25 cellular contexts compared by ENCODE assay signal in genomic region chr6:45477278-45477677, GRCh38.
DNase-seq lines count a peak whose midpoint lies in the region; ATAC-seq, FAIRE-seq and TF ChIP-seq lines count a peak whose summit lies in the region.
"Had no signal": no experiment of that assay in that cellular context is flagged by ENCODE, and none has a peak within 500 bp of the region (broad histone marks: within the 10 kb centered on the region; RNA-seq: fewer than 3 reads in every experiment).

No MANE protein-coding gene starts in this region.

- no peak overlapping the region for H3K27ac Mint-ChIP-seq in activated B cell treated with CpG ODN at 0.5 μM for 24 hours
- H3K27ac Mint-ChIP-seq: activated CD8-positive, alpha-beta T cell treated with anti-CD3 and anti-CD28 coated beads, Interleukin-2, amount 10 ng/mL, durations not matched to agents 7 days and 5 days; activated naive CD4-positive, alpha-beta T cell treated with anti-CD3 and anti-CD28 coated beads, Interleukin-2, amount 10 ng/mL, durations not matched to agents 7 days and 5 days; activated T-cell treated with anti-CD3 and anti-CD28 coated beads, Interleukin-2, amount 50 U/mL, for 24 hours; CD4-positive, alpha-beta T cell; HFFc6; naive thymus-derived CD4-positive, alpha-beta T cell had no signal

- H3K4me1 ChIP-seq in esophagus squamous epithelium (peaks cover 10 to 44% (median 19%) of the 10 kb centered on the region in 3 donors), pancreas (peaks cover 0 to 27% (median 7%) of the 10 kb centered on the region in 3 donors)

- H3K9me3 Mint-ChIP-seq in activated B cell treated with CpG ODN at 0.5 μM for 24 hours = no peaks in the 10 kb centered on the region
- H3K9me3 Mint-ChIP-seq: activated naive CD4-positive, alpha-beta T cell treated with anti-CD3 and anti-CD28 coated beads, Interleukin-2, amount 10 ng/mL, durations not matched to agents 7 days and 5 days; activated T-cell treated with anti-CD3 and anti-CD28 coated beads, Interleukin-2, amount 50 U/mL, for 24 hours; CD4-positive, alpha-beta T cell; HFFc6; naive thymus-derived CD4-positive, alpha-beta T cell had no signal

- H3K36me3 ChIP-seq in esophagus squamous epithelium (no peaks in the 10 kb centered on the region), pancreas (no peaks in the 10 kb centered on the region)
- H3K36me3 ChIP-seq: ovary, vagina had no signal

- DNase-seq in HL-60 (ENCODE audit: low read depth in 1 of 2, low spot score in 1 of 2) = no peak
- no peak for DNase-seq in activated B cell treated with CpG ODN at 0.5 μM for 24 hours
- DNase-seq in esophagus squamous epithelium (lab: John Stamatoyannopoulos, UW) = no peak
- peak; percentile 32 for DNase-seq in superior temporal gyrus (ENCODE audit: extremely low spot score)
- DNase-seq in pancreas = no peak
- no peak for DNase-seq in dermis blood vessel endothelial cell
- DNase-seq: activated CD4-positive, alpha-beta T cell treated with anti-CD3 and anti-CD28 coated beads for 1 hour; activated CD8-positive, alpha-beta T cell treated with anti-CD3 and anti-CD28 coated beads, Interleukin-2, amount 10 ng/mL, durations not matched to agents 7 days and 5 days; activated naive CD4-positive, alpha-beta T cell treated with anti-CD3 and anti-CD28 coated beads, Interleukin-2, amount 10 ng/mL, durations not matched to agents 7 days and 5 days; activated T-cell treated with anti-CD3 and anti-CD28 coated beads, Interleukin-2, amount 50 U/mL, for 24 hours; aorta; CD4-positive, alpha-beta T cell; cerebellar nuclear complex; effector CD8-positive, alpha-beta T cell; HFFc6; Karpas-422; kidney glomerular epithelial cell; MV-4-11; naive thymus-derived CD4-positive, alpha-beta T cell; NCI-H748 treated with DMSO at 0.1 percent for 48 hours; ovary; right cardiac atrium; SIG-M5 had no signal

- no peak overlapping the region for H3K4me3 ChIP-seq in HL-60 (replicated peaks; ENCODE audit: insufficient read depth, low read length)
- no peak overlapping the region for H3K4me3 ChIP-seq in esophagus squamous epithelium
- no peak overlapping the region for H3K4me3 ChIP-seq in pancreas
- H3K4me3 ChIP-seq: ovary, vagina had no signal

- H3K36me3 Mint-ChIP-seq in activated B cell treated with CpG ODN at 0.5 μM for 24 hours (ENCODE audit: low read depth) = no peaks in the 10 kb centered on the region
- H3K36me3 Mint-ChIP-seq: activated naive CD4-positive, alpha-beta T cell treated with anti-CD3 and anti-CD28 coated beads, Interleukin-2, amount 10 ng/mL, durations not matched to agents 7 days and 5 days had no signal

- ATAC-seq in activated B cell treated with CpG ODN at 0.5 μM for 24 hours (ENCODE audit: low read depth) (peak; percentile 62), pancreas (no peak), GM19328 (IDR thresholded peaks at IDR 0.05; ENCODE audit: unreplicated experiment) (no peak)
- ATAC-seq: activated CD8-positive, alpha-beta T cell treated with anti-CD3 and anti-CD28 coated beads, Interleukin-2, amount 10 ng/mL, durations not matched to agents 7 days and 5 days; naive thymus-derived CD4-positive, alpha-beta T cell; right cardiac atrium had no signal

- POLR2A ChIA-PET in activated B cell treated with CpG ODN at 0.5 μM for 24 hours (lab: Charles Lee) = no interaction called here

- no peak for FAIRE-seq in pancreas (lab: Jason Lieb, UNC)

- H3K4me1 Mint-ChIP-seq in activated B cell treated with CpG ODN at 0.5 μM for 24 hours = peaks cover 18% of the 10 kb centered on the region

- CTCF ChIA-PET in activated B cell treated with CpG ODN at 0.5 μM for 24 hours (lab: Charles Lee) = no interaction called here

- H3K27me3 ChIP-seq in HL-60 (ENCODE audit: insufficient read depth, poor library complexity, severe bottlenecking) = no peaks in the 10 kb centered on the region
- peaks cover 0 to 11% (median 0%) of the 10 kb centered on the region in 4 donors for H3K27me3 ChIP-seq in esophagus squamous epithelium
- H3K27me3 ChIP-seq in pancreas = no peaks in the 10 kb centered on the region
- H3K27me3 ChIP-seq: ovary, vagina had no signal

- H3K9me3 ChIP-seq in esophagus squamous epithelium (no peaks in the 10 kb centered on the region), pancreas (no peaks in the 10 kb centered on the region)
- H3K9me3 ChIP-seq: ovary, vagina had no signal

- intact Hi-C loops in activated B cell treated with CpG ODN at 0.5 μM for 24 hours (cut with micrococcal nuclease) (loop anchor here (5.0 kb wide), 3 partner anchors 205 to 355 kb away; no protein-coding TSS in a partner anchor), esophagus squamous epithelium (cut with DNase I) (no loop called here), pancreas (cut with DNase I) (no loop called here)

- H3K4me3 Mint-ChIP-seq in activated B cell treated with CpG ODN at 0.5 μM for 24 hours = no peak overlapping the region
- H3K4me3 Mint-ChIP-seq: activated CD8-positive, alpha-beta T cell treated with anti-CD3 and anti-CD28 coated beads, Interleukin-2, amount 10 ng/mL, durations not matched to agents 7 days and 5 days; activated naive CD4-positive, alpha-beta T cell treated with anti-CD3 and anti-CD28 coated beads, Interleukin-2, amount 10 ng/mL, durations not matched to agents 7 days and 5 days; activated T-cell treated with anti-CD3 and anti-CD28 coated beads, Interleukin-2, amount 50 U/mL, for 24 hours; CD4-positive, alpha-beta T cell; HFFc6; naive thymus-derived CD4-positive, alpha-beta T cell had no signal

- H3K27ac ChIP-seq in HL-60 (replicated peaks) = peak overlapping the region; percentile 66
- H3K27ac ChIP-seq in esophagus squamous epithelium = peak overlapping the region; percentile 5 to 76 (median 44)
- H3K27ac ChIP-seq in pancreas = no peak overlapping the region
- H3K27ac ChIP-seq: ovary, vagina had no signal

- H3K27me3 Mint-ChIP-seq in activated B cell treated with CpG ODN at 0.5 μM for 24 hours = no peaks in the 10 kb centered on the region
- H3K27me3 Mint-ChIP-seq: activated naive CD4-positive, alpha-beta T cell treated with anti-CD3 and anti-CD28 coated beads, Interleukin-2, amount 10 ng/mL, durations not matched to agents 7 days and 5 days; activated T-cell treated with anti-CD3 and anti-CD28 coated beads, Interleukin-2, amount 50 U/mL, for 24 hours; CD4-positive, alpha-beta T cell; naive thymus-derived CD4-positive, alpha-beta T cell had no signal

- WGBS in esophagus squamous epithelium, 2 donors = 47 to 49% methylated on average over 2 of the region's 2 CpGs
- 65 to 89% methylated on average over 2 of the region's 2 CpGs for WGBS in pancreas, 2 donors

- TF ChIP-seq CTCF in HL-60 (IDR thresholded peaks at IDR 0.05; ENCODE audit: insufficient read depth, low read length) = no peak
- no peak for TF ChIP-seq CTCF in activated B cell treated with CpG ODN at 0.5 μM for 24 hours (IDR thresholded peaks at IDR 0.05)
- TF ChIP-seq CTCF in esophagus squamous epithelium (IDR thresholded peaks at IDR 0.05) = no peak
- no peak for TF ChIP-seq CTCF in pancreas (IDR thresholded peaks at IDR 0.05)

- no peak for TF ChIP-seq POLR2A in esophagus squamous epithelium (IDR thresholded peaks at IDR 0.05)

Comparison
In these comparisons a context has a peak if more than half of its experiments do, and no peak if none do; other contexts are left out.
1. H3K27ac ChIP-seq: peak in HL-60 (single experiment) and esophagus squamous epithelium (4 of 4); none in pancreas (0 of 4).